Comparison of ENCODE assay signal across 9 cellular contexts in the genomic region with DNA sequence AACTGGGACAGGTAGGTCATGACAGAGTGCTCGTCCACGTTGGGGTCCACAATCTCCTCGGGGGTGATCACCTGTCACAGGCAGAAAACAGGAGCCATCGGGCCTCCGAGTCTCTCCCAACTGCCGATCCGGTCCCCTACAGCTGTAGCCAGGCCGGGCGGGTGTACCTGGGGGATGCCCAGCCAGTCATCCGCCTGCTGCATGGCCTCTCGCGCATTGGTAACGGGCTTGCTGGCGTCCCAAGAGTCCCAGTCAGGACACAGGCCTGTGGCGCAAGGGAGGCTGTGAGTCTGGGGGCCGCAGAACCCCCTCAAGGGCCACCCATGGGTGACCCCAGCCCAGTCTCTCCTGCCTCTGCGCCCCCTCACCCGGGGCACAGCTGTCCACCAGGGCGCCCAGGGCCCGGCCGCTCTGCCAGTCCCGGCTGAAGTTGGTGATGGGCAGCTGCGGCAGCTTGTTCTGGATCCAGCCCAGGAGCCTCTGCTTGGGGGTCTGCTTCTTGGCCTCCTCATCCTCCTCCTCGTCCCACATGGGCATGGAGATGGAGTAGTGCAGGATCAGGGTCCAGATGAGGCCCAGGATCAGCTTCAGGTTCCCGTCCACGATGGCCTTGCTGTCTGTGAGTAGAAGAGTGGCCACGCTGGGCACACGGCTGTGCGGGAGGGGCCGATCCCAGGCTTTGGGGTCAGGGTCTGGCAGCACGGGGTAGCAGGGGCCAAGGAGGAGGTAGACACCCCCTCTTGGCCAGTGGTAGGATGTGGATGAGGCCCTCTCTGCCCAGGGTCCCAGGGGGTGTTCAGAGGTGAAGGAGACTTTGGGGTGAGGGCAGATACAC. TPM values are rescaled to one million over a fixed set of nuclear protein-coding genes. Genes with fewer than 3 reads are reported as not detected.
DNase-seq lines count a peak whose midpoint lies in the region; ATAC-seq and TF ChIP-seq lines count a peak whose summit lies in the region.
"Had no signal": no experiment of that assay in that cellular context is flagged by ENCODE, and none has a peak within 500 bp of the region (broad histone marks: within the 10 kb centered on the region; RNA-seq: fewer than 3 reads in every experiment).

No MANE protein-coding gene starts in this region.

- H3K79me2 ChIP-seq in ACC112 (ENCODE audit: control insufficient read depth, insufficient read depth, low read length, unreplicated experiment) (peaks cover 78% of the 10 kb centered on the region), neural cell (replicated peaks; ENCODE audit: insufficient read depth, low read length) (peaks cover 26% of the 10 kb centered on the region)

- H3K36me3 Mint-ChIP-seq in dendritic cell treated with granulocyte-macrophage colony-stimulating factor and Interleukin-4, amounts not matched to agents 40 ng/mL and 50 ng/mL, for 4 days (ENCODE audit: low read depth), result peaks cover 73% of the 10 kb centered on the region

- peaks cover 31% of the 10 kb centered on the region for H3K4me1 Mint-ChIP-seq in dendritic cell treated with granulocyte-macrophage colony-stimulating factor and Interleukin-4, amounts not matched to agents 40 ng/mL and 50 ng/mL, for 4 days (ENCODE audit: low read depth)

- H2AFZ ChIP-seq in ACC112 (ENCODE audit: low read length, unreplicated experiment) (no peak overlapping the region), neural cell (ENCODE audit: low read depth, low read length) (no peak overlapping the region)

- peak overlapping the region; percentile 96 for H3K4me3 ChIP-seq in ACC112 (ENCODE audit: low read depth, low read length)
- H3K4me3 ChIP-seq in neural cell (ENCODE audit: low read length), result peak overlapping the region; percentile 84

- H3K9ac ChIP-seq in neural cell (ENCODE audit: low read length), result peak overlapping the region; percentile 89

- no peak overlapping the region for H3K4me2 ChIP-seq in neural cell (ENCODE audit: low read length)

- H3K9me3 ChIP-seq in KOPT-K1 (ENCODE audit: insufficient read depth, low read length, poor library complexity, severe bottlenecking) (no peaks in the 10 kb centered on the region), neural cell (ENCODE audit: low read length) (no peaks in the 10 kb centered on the region)

- H3K27ac Mint-ChIP-seq in dendritic cell treated with granulocyte-macrophage colony-stimulating factor and Interleukin-4, amounts not matched to agents 40 ng/mL and 50 ng/mL, for 4 days, result peak overlapping the region; percentile 85

- H3K27ac ChIP-seq in ACC112 (ENCODE audit: low read depth, low read length), result peak overlapping the region; percentile 100
- H3K27ac ChIP-seq in KOPT-K1 (ENCODE audit: low read depth, low read length, poor library complexity, severe bottlenecking), result peak overlapping the region; percentile 83
- no peak overlapping the region for H3K27ac ChIP-seq in neural cell (ENCODE audit: low read length)

- H3F3A ChIP-seq in neural cell (ENCODE audit: insufficient read depth, low read length, poor library complexity, severe bottlenecking), result no peaks in the 10 kb centered on the region

- peaks cover 23% of the 10 kb centered on the region for H3K4me1 ChIP-seq in ACC112 (ENCODE audit: control insufficient read depth, insufficient read depth, low read length, unreplicated experiment)

- TF ChIP-seq EP300 in neural cell (conservative IDR thresholded peaks at IDR 0.05; ENCODE audit: poor library complexity, severe bottlenecking), result no peak

- TF ChIP-seq CTCF in neural cell (IDR thresholded peaks at IDR 0.05; ENCODE audit: poor library complexity, severe bottlenecking), result no peak

- H3K36me3 ChIP-seq in ACC112 (ENCODE audit: insufficient read depth, low read length), result peaks cover 14% of the 10 kb centered on the region; the same call in 1 of the 2 replicates
- H3K36me3 ChIP-seq in KOPT-K1 (ENCODE audit: insufficient read depth, low read length), result peaks cover 56% of the 10 kb centered on the region
- no peaks in the 10 kb centered on the region for H3K36me3 ChIP-seq in neural cell (ENCODE audit: insufficient read depth, low read length)

- no peaks in the 10 kb centered on the region for H4K20me1 ChIP-seq in neural cell (ENCODE audit: insufficient read depth)

- no peaks in the 10 kb centered on the region for H3K9me3 Mint-ChIP-seq in dendritic cell treated with granulocyte-macrophage colony-stimulating factor and Interleukin-4, amounts not matched to agents 40 ng/mL and 50 ng/mL, for 4 days

- H3K9me2 ChIP-seq in neural cell (ENCODE audit: insufficient read depth, low read length), result no peaks in the 10 kb centered on the region

- TF ChIP-seq RAD21 in neural cell (conservative IDR thresholded peaks at IDR 0.05), result no peak

- peak overlapping the region; percentile 88 for H3K4me3 Mint-ChIP-seq in dendritic cell treated with granulocyte-macrophage colony-stimulating factor and Interleukin-4, amounts not matched to agents 40 ng/mL and 50 ng/mL, for 4 days

- H3K27me3 ChIP-seq in ACC112 (ENCODE audit: insufficient read depth, low read length), result no peaks in the 10 kb centered on the region
- H3K27me3 ChIP-seq in neural cell (ENCODE audit: insufficient read depth, low read depth, low read length), result no peaks in the 10 kb centered on the region

- no peak for ATAC-seq in HG03135 (IDR thresholded peaks at IDR 0.05; ENCODE audit: unreplicated experiment)

- intact Hi-C loops in dendritic cell treated with granulocyte-macrophage colony-stimulating factor and Interleukin-4, amounts not matched to agents 40 ng/mL and 50 ng/mL, for 4 days (cut with micrococcal nuclease), result no loop called here

- H3K27me3 Mint-ChIP-seq in dendritic cell treated with granulocyte-macrophage colony-stimulating factor and Interleukin-4, amounts not matched to agents 40 ng/mL and 50 ng/mL, for 4 days, result no peaks in the 10 kb centered on the region

- DNase-seq in activated gamma-delta T cell treated with Interleukin-2 at 50 U/mL for 16 hours (no peak), NCI-H2227 treated with DMSO at 0.1 percent for 48 hours (lab: John Stamatoyannopoulos, UW) (no peak)
- DNase-seq in stimulated activated CD4-positive, alpha-beta T cell treated with anti-CD3 and anti-CD28 coated beads, Interleukin-4, amount 100 ng/mL, for 1 hour, result no peak
- DNase-seq: NCI-H146 had no signal

TF ChIP-seq in neural cell, 6 proteins besides CTCF, POLR2A, EP300 and RAD21:
- TF ChIP-seq EZH2 (IDR thresholded peaks at IDR 0.05; ENCODE audit: borderline replicate concordance, insufficient read depth, low read length, poor library complexity, severe bottlenecking) (no peak), POLR2AphosphoS5 (IDR thresholded peaks at IDR 0.05) (no peak)
- TF ChIP-seq, protein P1, sequence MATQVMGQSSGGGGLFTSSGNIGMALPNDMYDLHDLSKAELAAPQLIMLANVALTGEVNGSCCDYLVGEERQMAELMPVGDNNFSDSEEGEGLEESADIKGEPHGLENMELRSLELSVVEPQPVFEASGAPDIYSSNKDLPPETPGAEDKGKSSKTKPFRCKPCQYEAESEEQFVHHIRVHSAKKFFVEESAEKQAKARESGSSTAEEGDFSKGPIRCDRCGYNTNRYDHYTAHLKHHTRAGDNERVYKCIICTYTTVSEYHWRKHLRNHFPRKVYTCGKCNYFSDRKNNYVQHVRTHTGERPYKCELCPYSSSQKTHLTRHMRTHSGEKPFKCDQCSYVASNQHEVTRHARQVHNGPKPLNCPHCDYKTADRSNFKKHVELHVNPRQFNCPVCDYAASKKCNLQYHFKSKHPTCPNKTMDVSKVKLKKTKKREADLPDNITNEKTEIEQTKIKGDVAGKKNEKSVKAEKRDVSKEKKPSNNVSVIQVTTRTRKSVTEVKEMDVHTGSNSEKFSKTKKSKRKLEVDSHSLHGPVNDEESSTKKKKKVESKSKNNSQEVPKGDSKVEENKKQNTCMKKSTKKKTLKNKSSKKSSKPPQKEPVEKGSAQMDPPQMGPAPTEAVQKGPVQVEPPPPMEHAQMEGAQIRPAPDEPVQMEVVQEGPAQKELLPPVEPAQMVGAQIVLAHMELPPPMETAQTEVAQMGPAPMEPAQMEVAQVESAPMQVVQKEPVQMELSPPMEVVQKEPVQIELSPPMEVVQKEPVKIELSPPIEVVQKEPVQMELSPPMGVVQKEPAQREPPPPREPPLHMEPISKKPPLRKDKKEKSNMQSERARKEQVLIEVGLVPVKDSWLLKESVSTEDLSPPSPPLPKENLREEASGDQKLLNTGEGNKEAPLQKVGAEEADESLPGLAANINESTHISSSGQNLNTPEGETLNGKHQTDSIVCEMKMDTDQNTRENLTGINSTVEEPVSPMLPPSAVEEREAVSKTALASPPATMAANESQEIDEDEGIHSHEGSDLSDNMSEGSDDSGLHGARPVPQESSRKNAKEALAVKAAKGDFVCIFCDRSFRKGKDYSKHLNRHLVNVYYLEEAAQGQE (IDR thresholded peaks at IDR 0.05; ENCODE audit: borderline replicate concordance), result no peak

RNA-seq across cellular contexts. Expression of gene FLNA, which starts 6.7 kb away (rescaled TPM):
- polyA plus RNA-seq in neural cell, result 84.9 and 118 TPM in 2 replicates
- polyA minus RNA-seq in neural cell, result 69.6 and 76.4 TPM in 2 replicates

RNA-seq across cellular contexts. Expression of gene EMD, which starts 11.4 kb away (rescaled TPM):
- polyA plus RNA-seq in neural cell, result 67.9 and 86.3 TPM in 2 replicates
- 28.0 and 34.3 TPM in 2 replicates for polyA minus RNA-seq in neural cell

RNA-seq across cellular contexts. Expression of gene RPL10, which starts 30.5 kb away (rescaled TPM):
- 3,689 and 3,975 TPM in 2 replicates for polyA plus RNA-seq in neural cell
- polyA minus RNA-seq in neural cell, result 1,156 and 1,432 TPM in 2 replicates

RNA-seq across cellular contexts. Expression of gene DNASE1L1, which starts 41.4 kb away (rescaled TPM):
- 8.3 and 9.2 TPM in 2 replicates for polyA plus RNA-seq in neural cell
- 6.8 and 7.5 TPM in 2 replicates for polyA minus RNA-seq in neural cell

RNA-seq across cellular contexts. Expression of gene TAFAZZIN, which starts 43.6 kb away (rescaled TPM):
- polyA plus RNA-seq in neural cell, result 51.2 and 60.5 TPM in 2 replicates
- polyA minus RNA-seq in neural cell, result 17.5 and 18.6 TPM in 2 replicates
